ENCODE assay signal across 29 cellular contexts in the genomic region with DNA sequence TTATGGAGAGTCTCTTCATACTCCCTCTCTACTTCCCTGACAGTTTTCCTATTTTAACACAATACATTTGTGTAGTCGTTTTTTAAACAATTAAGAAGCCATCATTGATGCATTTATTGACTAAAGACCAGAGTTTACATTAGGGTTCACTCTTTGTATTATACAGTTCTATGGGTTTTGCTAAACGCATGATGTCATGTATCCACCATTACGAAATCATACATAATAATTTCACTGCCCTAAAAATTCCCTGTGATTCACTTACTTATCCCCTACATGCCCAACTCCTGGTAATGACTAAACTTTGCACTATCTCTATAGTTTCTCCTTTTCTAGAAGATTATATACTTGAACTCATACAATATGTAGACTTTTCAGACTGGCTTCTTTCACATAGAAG.
"Had no signal": no experiment of that assay in that cellular context is flagged by ENCODE, and none has a peak within 500 bp of the region (broad histone marks: within the 10 kb centered on the region; RNA-seq: fewer than 3 reads in every experiment).

No MANE protein-coding gene starts in this region.

- H3K4me1 ChIP-seq: ascending aorta had no signal

- DNase-seq: activated CD4-positive, alpha-beta memory T cell treated with anti-CD3 and anti-CD28 coated beads, Interleukin-2, amount 10 ng/mL, durations not matched to agents 7 days and 5 days; activated CD4-positive, alpha-beta T cell treated with anti-CD3 and anti-CD28 coated beads for 1 hour; activated CD4-positive, alpha-beta T cell treated with anti-CD3 and anti-CD28 coated beads for 36 hours; activated CD4-positive, alpha-beta T cell treated with anti-CD3 and anti-CD28 coated beads for 48 hours; activated CD4-positive, alpha-beta T cell treated with anti-CD3 and anti-CD28 coated beads, Interleukin-2, amount 10 ng/mL, durations not matched to agents 7 days and 5 days; activated CD4-positive, alpha-beta T cell treated with anti-CD3 and anti-CD28 coated beads, Interleukin-2, amount 50 U/mL, for 48 hours; activated CD4-positive, CD25-positive, alpha-beta regulatory T cell; activated CD8-positive, alpha-beta memory T cell treated with anti-CD3 and anti-CD28 coated beads for 24 hours; activated CD8-positive, alpha-beta memory T cell treated with anti-CD3 and anti-CD28 coated beads, Interleukin-2, amount 10 ng/mL, durations not matched to agents 7 days and 5 days; activated CD8-positive, alpha-beta memory T cell treated with anti-CD3 and anti-CD28 coated beads, Interleukin-2, amount 50 U/mL, for 48 hours; activated CD8-positive, alpha-beta T cell treated with anti-CD3 and anti-CD28 coated beads, Interleukin-2, amount 10 ng/mL, durations not matched to agents 7 days and 5 days; activated effector memory CD4-positive, alpha-beta T cell treated with Interleukin-2 at 50 U/mL for 16 hours; activated gamma-delta T cell; activated naive CD4-positive, alpha-beta T cell treated with anti-CD3 and anti-CD28 coated beads, Interleukin-2, amount 10 ng/mL, durations not matched to agents 7 days and 5 days; activated naive CD4-positive, alpha-beta T cell treated with Interleukin-2 at 50 U/mL for 16 hours; activated naive CD8-positive, alpha-beta T cell treated with anti-CD3 and anti-CD28 coated beads, Interleukin-2, amount 10 ng/mL, durations not matched to agents 7 days and 5 days; activated naive CD8-positive, alpha-beta T cell treated with anti-CD3 and anti-CD28 coated beads, Interleukin-2, amount 50 U/mL, for 24 hours; activated T-cell treated with anti-CD3 and anti-CD28 coated beads, Interleukin-2, amount 50 U/mL, for 24 hours; activated T-cell treated with anti-CD3 and anti-CD28 coated beads, Interleukin-2, amount 50 U/mL, for 48 hours; amygdala; anterior cingulate cortex; central memory CD4-positive, alpha-beta T cell; T-helper 1 cell; T-helper 2 cell; T-helper 9 cell; WERI-Rb-1 had no signal

- H3K9me3 ChIP-seq: ascending aorta had no signal

- H3K4me3 ChIP-seq: ascending aorta had no signal

- H3K36me3 ChIP-seq: ascending aorta, WERI-Rb-1 had no signal

- H3K27ac ChIP-seq: ascending aorta, WERI-Rb-1 had no signal

- H3K27me3 ChIP-seq: ascending aorta had no signal

- ATAC-seq: activated CD4-positive, alpha-beta T cell treated with anti-CD3 and anti-CD28 coated beads for 36 hours; activated CD4-positive, CD25-positive, alpha-beta regulatory T cell treated with anti-CD3 and anti-CD28 coated beads, Interleukin-2, amount 50 U/mL, for 24 hours; activated CD8-positive, alpha-beta memory T cell treated with anti-CD3 and anti-CD28 coated beads, Interleukin-2, amount 10 ng/mL, durations not matched to agents 7 days and 5 days; activated CD8-positive, alpha-beta T cell treated with anti-CD3 and anti-CD28 coated beads, Interleukin-2, amount 10 ng/mL, durations not matched to agents 7 days and 5 days; activated naive CD8-positive, alpha-beta T cell treated with anti-CD3 and anti-CD28 coated beads, Interleukin-2, amount 50 U/mL, for 24 hours; WTC11 had no signal
